ENCODE assay signal across 8 cellular contexts in the genomic region with DNA sequence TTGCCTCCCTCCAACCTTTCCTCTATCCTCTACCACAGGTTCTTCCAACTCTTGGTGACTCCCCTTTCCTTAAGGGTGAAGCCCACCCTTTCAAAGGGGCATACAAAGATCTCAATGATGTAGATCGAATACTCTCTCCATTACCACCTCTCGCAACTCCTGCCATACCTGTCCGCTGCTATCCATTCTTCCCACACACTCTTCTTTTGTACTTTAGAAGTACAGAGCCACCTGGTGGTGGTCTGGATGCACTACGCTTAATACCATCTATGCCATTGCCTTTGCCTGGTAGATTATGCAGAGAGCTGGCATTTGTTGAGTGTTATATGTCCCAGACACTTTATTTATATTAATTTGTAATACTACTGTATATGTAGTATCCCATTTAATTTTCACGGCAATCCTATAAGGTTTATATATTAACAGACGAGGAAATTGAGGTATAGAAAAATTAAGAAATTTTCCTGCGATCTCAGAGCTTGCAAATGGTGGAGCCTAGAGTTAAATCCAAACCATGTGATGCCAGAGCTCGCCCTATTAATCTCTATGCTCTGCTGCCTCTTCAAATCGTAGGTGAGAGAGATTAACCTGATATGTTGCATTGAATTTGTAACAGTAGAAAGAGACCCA. TPM values are rescaled to one million over a fixed set of nuclear protein-coding genes. Genes with fewer than 3 reads are reported as not detected.
DNase-seq lines count a peak whose midpoint lies in the region; ATAC-seq and TF ChIP-seq lines count a peak whose summit lies in the region.

No MANE protein-coding gene starts in this region.

- H3K9me2 ChIP-seq in Loucy (replicated peaks; ENCODE audit: low read depth, low read length) = no peaks in the 10 kb centered on the region

- H3K27ac ChIP-seq in cardiac muscle cell = no peak overlapping the region

- H3K27me3 ChIP-seq in Loucy (ENCODE audit: insufficient read depth, low read length, poor library complexity, severe bottlenecking) (no peaks in the 10 kb centered on the region), cardiac muscle cell (no peaks in the 10 kb centered on the region)

- no peaks in the 10 kb centered on the region for H3K9me3 ChIP-seq in Loucy (ENCODE audit: insufficient read depth, low read depth, low read length)
- no peaks in the 10 kb centered on the region for H3K9me3 ChIP-seq in cardiac muscle cell (ENCODE audit: low read depth)

- no peak overlapping the region for H3K4me2 ChIP-seq in Loucy (ENCODE audit: low read depth, low read length, poor library complexity, severe bottlenecking)

- no peak overlapping the region for H2AFZ ChIP-seq in Loucy (ENCODE audit: low read length)

- H3K4me1 ChIP-seq in Loucy (ENCODE audit: insufficient read depth, low read length, poor library complexity, severe bottlenecking) (peaks cover 8% of the 10 kb centered on the region), cardiac muscle cell (ENCODE audit: low read depth) (peaks cover 13% of the 10 kb centered on the region)

- DNase-seq in EL (peak; percentile 55), SHP77 treated with DMSO at 0.1 percent for 48 hours (lab: John Stamatoyannopoulos, UW) (peak; percentile 21), cardiac muscle cell (ENCODE audit: low read depth in 1 of 2, low spot score in 1 of 2) (peak; percentile 56 to 76), retinal pigment epithelial cell (ENCODE audit: low read depth) (no peak)
- peak; percentile 58 for DNase-seq in activated naive CD4-positive, alpha-beta T cell treated with anti-CD3 and anti-CD28 coated beads, Interleukin-2, amount 50 U/mL, for 16 hours

- TF ChIP-seq CTCF in Loucy (conservative IDR thresholded peaks at IDR 0.05; ENCODE audit: low read length) (peak; percentile 89), cardiac muscle cell (IDR thresholded peaks at IDR 0.05; ENCODE audit: low read depth, low read length) (peak; percentile 88), retinal pigment epithelial cell (conservative IDR thresholded peaks at IDR 0.05; ENCODE audit: low read depth, low read length) (peak; percentile 87)

- no peak overlapping the region for H3K9ac ChIP-seq in Loucy (ENCODE audit: low read depth, low read length, poor library complexity, severe bottlenecking)

- H3K36me3 ChIP-seq in Loucy (ENCODE audit: insufficient read depth, low read length) = no peaks in the 10 kb centered on the region
- peaks cover 24% of the 10 kb centered on the region for H3K36me3 ChIP-seq in cardiac muscle cell

- H3F3A ChIP-seq in Loucy (ENCODE audit: low read depth) = no peaks in the 10 kb centered on the region

- no peaks in the 10 kb centered on the region for H3K79me2 ChIP-seq in Loucy (ENCODE audit: insufficient read depth, low read length)

- H3K4me3 ChIP-seq in Loucy (ENCODE audit: low read length, poor library complexity, severe bottlenecking) = no peak overlapping the region
- no peak overlapping the region for H3K4me3 ChIP-seq in cardiac muscle cell
- no peak overlapping the region for H3K4me3 ChIP-seq in retinal pigment epithelial cell (ENCODE audit: low read length)

- peak; percentile 85 for ATAC-seq in GM21723 (IDR thresholded peaks at IDR 0.05; ENCODE audit: unreplicated experiment)
- no peak for ATAC-seq in HG03135 (IDR thresholded peaks at IDR 0.05; ENCODE audit: unreplicated experiment)

- H4K20me1 ChIP-seq in Loucy (ENCODE audit: insufficient read depth, low read length, poor library complexity, severe bottlenecking) = no peaks in the 10 kb centered on the region

RNA-seq across cellular contexts. Expression of a gene that starts 22.9 kb away (rescaled TPM):
- total RNA-seq in cardiac muscle cell = not detected in 2 replicates
- not detected in 2 replicates for polyA plus RNA-seq in cardiac muscle cell

RNA-seq across cellular contexts. Expression of a gene that starts 36.7 kb away (rescaled TPM):
- 26.6 and 45.6 TPM in 2 replicates for total RNA-seq in cardiac muscle cell
- 87.3 and 88.0 TPM in 2 replicates for polyA plus RNA-seq in cardiac muscle cell
